In the genomic region with DNA sequence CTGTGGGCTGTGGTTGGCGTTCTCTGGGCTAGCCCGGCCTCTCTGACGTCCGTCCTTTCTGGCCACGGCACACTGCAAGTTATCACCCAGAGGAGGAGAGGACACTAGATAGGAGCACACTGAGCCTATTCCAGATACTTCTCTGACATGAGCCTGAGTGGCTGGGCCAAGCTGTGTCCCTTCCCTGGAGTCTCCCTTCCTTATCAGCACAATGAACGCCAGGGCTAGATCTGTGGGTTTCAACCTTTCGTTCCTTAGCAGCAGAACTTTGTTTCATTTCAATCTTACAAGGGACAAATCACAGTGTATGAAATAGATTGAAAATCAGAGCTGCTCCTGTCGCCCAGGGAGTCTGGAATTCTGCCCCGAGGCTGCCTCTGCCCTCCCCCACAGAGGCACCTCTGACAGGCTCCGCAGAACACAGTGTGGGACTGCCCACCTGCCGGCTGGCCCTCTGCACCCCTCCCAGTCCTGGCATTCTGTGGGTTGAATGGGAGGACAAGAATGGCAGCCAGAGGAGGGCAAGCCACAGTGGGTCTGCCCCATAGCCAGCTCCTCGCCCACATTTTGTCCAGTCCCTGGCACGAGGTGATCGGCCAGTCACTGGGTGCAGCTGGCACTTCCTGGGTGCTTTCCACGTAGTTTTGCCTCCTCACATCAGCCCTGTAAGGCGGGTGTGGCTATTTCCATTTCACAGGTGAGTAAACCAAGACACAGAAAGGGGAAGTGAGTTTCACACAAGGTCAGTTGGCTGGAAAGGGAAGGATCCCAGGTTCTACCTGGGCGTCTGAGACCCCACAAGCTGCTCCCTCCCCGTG, we compare ENCODE assay signal across 9 cellular contexts. TPM values are rescaled to one million over a fixed set of nuclear protein-coding genes. Genes with fewer than 3 reads are reported as not detected.
DNase-seq lines count a peak whose midpoint lies in the region; ATAC-seq and TF ChIP-seq lines count a peak whose summit lies in the region.
"Had no signal": no experiment of that assay in that cellular context is flagged by ENCODE, and none has a peak within 500 bp of the region (broad histone marks: within the 10 kb centered on the region; RNA-seq: fewer than 3 reads in every experiment).

No MANE protein-coding gene starts in this region.

- H3K4me1 ChIP-seq in adipocyte (ENCODE audit: control insufficient read depth, insufficient read depth, low read length) (peaks cover 38% of the 10 kb centered on the region), thyroid gland (peaks cover 26 to 29% of the 10 kb centered on the region in 2 donors)

- ATAC-seq in HG02852 (IDR thresholded peaks at IDR 0.05; ENCODE audit: unreplicated experiment): peak; percentile 35

- DNase-seq in adipocyte (ENCODE audit: low read depth) (peak; percentile 68), left kidney (ENCODE audit: low read depth, low spot score) (peak; percentile 71), thyroid gland (peak; percentile 59 to 68), NCI-H748 treated with DMSO at 0.1 percent for 48 hours (lab: John Stamatoyannopoulos, UW) (no peak), KG1 (lab: John Stamatoyannopoulos, UW) (no peak), SK-N-DZ (ENCODE audit: low spot score) (no peak)

- H3K27me3 ChIP-seq in adipocyte (replicated peaks; ENCODE audit: control insufficient read depth, insufficient read depth, low read length): no peaks in the 10 kb centered on the region
- H3K27me3 ChIP-seq in thyroid gland: no peaks in the 10 kb centered on the region

- 50 to 61% methylated on average over 14 to 18 of the region's 18 CpGs for WGBS in thyroid gland, 2 donors

- no peaks in the 10 kb centered on the region for H3K9me3 ChIP-seq in adipocyte (ENCODE audit: control insufficient read depth, low read length)
- no peaks in the 10 kb centered on the region for H3K9me3 ChIP-seq in thyroid gland

- H3K36me3 ChIP-seq in adipocyte (ENCODE audit: control insufficient read depth, insufficient read depth, low read length, severe bottlenecking) (peaks cover 30% of the 10 kb centered on the region), thyroid gland (peaks cover 0 to 8% of the 10 kb centered on the region in 2 donors)

- intact Hi-C loops in thyroid gland (cut with DNase I): no loop called here

- peak; percentile 26 for TF ChIP-seq POLR2A in GM18526 (IDR thresholded peaks at IDR 0.05; ENCODE audit: extremely low read depth, insufficient read length)
- no peak for TF ChIP-seq POLR2A in thyroid gland (IDR thresholded peaks at IDR 0.05)

- TF ChIP-seq CTCF in thyroid gland (IDR thresholded peaks at IDR 0.05): no peak

- H3K9ac ChIP-seq in adipocyte (ENCODE audit: low read length): peak overlapping the region; percentile 75

- H3K27ac ChIP-seq in thyroid gland: peak overlapping the region; percentile 73 to 88 (median 86)

- H3K4me3 ChIP-seq in adipocyte (ENCODE audit: low read length): no peak overlapping the region
- H3K4me3 ChIP-seq in thyroid gland (replicated peaks in 1 of 3): no peak overlapping the region

RNA-seq across cellular contexts. Expression of gene MANBAL, which starts 26.0 kb away (rescaled TPM):
- total RNA-seq in thyroid gland: 10 to 100 TPM; 16.2 to 53.3 (median 37.5) TPM
- 25.2 and 27.4 TPM in 2 replicates for polyA plus RNA-seq in SK-N-DZ (2014; cell fraction: cytosol; rRNA removed)
- polyA plus RNA-seq in SK-N-DZ (2014; cell fraction: nucleus; rRNA removed): 11.9 and 19.2 TPM in 2 replicates

RNA-seq across cellular contexts. Expression of gene SRC, which starts 30.4 kb away (rescaled TPM):
- 10 to 100 TPM; 17.1 to 23.7 (median 17.8) TPM for total RNA-seq in thyroid gland
- polyA plus RNA-seq in SK-N-DZ (2014; cell fraction: cytosol; rRNA removed): 43.8 and 54.5 TPM in 2 replicates
- 68.7 and 96.4 TPM in 2 replicates for polyA plus RNA-seq in SK-N-DZ (2014; cell fraction: nucleus; rRNA removed)

RNA-seq across cellular contexts. Expression of gene GHRH, which starts 53.9 kb away (rescaled TPM):
- total RNA-seq in thyroid gland: not detected
- polyA plus RNA-seq in SK-N-DZ (2014; cell fraction: cytosol; rRNA removed): 0.61 and 0.78 TPM in 2 replicates
- polyA plus RNA-seq in SK-N-DZ (2014; cell fraction: nucleus; rRNA removed): 1.4 TPM in 1 of 2 replicates, not detected in the other
- total RNA-seq: RPMI7951 had no signal

Comparison
In these comparisons a context has a peak if more than half of its experiments do, and no peak if none do; other contexts are left out.
1. DNase-seq: peak in adipocyte (single experiment), left kidney (single experiment) and thyroid gland (2 of 2); none in NCI-H748 treated with DMSO at 0.1 percent for 48 hours (single experiment), KG1 (single experiment) and SK-N-DZ (single experiment).